13 cellular contexts compared by ENCODE assay signal in the genomic region with DNA sequence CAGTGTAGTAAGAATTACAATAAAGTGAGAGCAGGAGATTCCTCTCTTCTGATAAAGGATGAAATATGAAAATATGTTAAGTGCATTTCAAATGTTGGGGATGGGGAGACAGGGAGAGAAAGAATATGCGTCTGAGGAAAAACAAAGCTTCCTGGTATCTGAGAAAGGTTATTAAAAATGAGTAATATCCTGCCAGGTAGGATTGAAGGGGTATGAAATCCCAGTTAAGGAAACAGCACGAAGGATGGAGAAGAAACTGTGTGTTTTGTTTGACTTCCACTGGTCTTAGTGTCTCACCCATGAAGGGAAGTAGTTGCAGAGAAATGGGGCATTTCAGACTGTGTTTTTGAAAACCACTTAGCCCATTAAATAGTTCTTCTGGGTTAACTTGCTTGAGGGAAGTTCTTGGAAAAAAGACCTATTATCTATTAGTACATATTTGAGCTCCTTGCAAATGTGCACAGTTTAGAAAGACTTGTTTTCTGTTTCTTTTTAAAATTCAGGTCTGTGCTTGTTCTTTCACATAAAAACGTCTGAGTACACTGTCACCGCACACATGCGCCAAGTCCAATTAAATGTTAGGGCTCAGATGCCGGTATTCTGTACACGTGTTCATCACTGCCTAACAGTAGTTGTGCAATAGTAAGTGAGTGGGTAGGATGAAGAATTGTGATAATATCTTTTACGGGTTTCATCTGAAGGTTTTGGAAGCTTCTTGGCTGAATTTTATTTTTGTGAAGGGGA.
A peak's percentile ranks its signal among the peaks of the same experiment; 100 is the strongest.
DNase-seq lines count a peak whose midpoint lies in the region; ATAC-seq, FAIRE-seq and TF ChIP-seq lines count a peak whose summit lies in the region.
"Had no signal": no experiment of that assay in that cellular context is flagged by ENCODE, and none has a peak within 500 bp of the region (broad histone marks: within the 10 kb centered on the region; RNA-seq: fewer than 3 reads in every experiment).

No MANE protein-coding gene starts in this region.

- FAIRE-seq in HepG2 (lab: Jason Lieb, UNC) = no peak

- ATAC-seq in HepG2 = no peak
- ATAC-seq: WTC11 had no signal

- no peak overlapping the region for H3K9ac ChIP-seq in HepG2 (ENCODE audit: insufficient read depth, low read depth, low read length)
- H3K9ac ChIP-seq in endodermal cell (ENCODE audit: extremely low read depth, low read length, poor library complexity, severe bottlenecking) = no peak overlapping the region
- no peak overlapping the region for H3K9ac ChIP-seq in mesendoderm (ENCODE audit: low read length)

- in situ Hi-C loops in HepG2 (cut with HindIII; ENCODE audit: extremely low pct_ligation_motif_present, low pct_unique_long_range_greater_than_20kb) = no loop called here

- no peak overlapping the region for H2BK15ac ChIP-seq in mesendoderm (replicated peaks; ENCODE audit: low read depth)

- no peak for TF ChIP-seq RAD21 in HepG2 (CRISPR knock-in tag; IDR thresholded peaks at IDR 0.05)

- H3K18ac ChIP-seq in mesendoderm (ENCODE audit: low read length) = no peak overlapping the region

- DNase-seq in RWPE1 (ENCODE audit: low spot score) (peak; percentile 46), epithelial cell of prostate (ENCODE audit: low read depth, low spot score) (peak; percentile 78), HepG2 (ENCODE audit: low spot score) (no peak), type B pancreatic cell (ENCODE audit: extremely low spot score, unreplicated experiment) (no peak), endodermal cell (no peak), epidermal melanocyte (ENCODE audit: insufficient read length, low spot score) (no peak), mesendoderm (no peak)
- DNase-seq: colonic mucosa; NCI-H2081 treated with DMSO at 0.1 percent for 48 hours; Peyer's patch; stimulated activated CD4-positive, alpha-beta T cell treated with anti-CD3 and anti-CD28 coated beads, Interleukin-4, amount 100 ng/mL, for 4 hours had no signal

- H3K27me3 Mint-ChIP-seq in type B pancreatic cell (no peaks in the 10 kb centered on the region), endodermal cell (ENCODE audit: insufficient read depth) (no peaks in the 10 kb centered on the region)

- H3K36me3 ChIP-seq in HepG2 (replicated peaks in 1 of 2; ENCODE audit: control insufficient read depth in 1 of 2, insufficient read depth in 2 of 2, low read length in 2 of 2) (no peaks in the 10 kb centered on the region), endodermal cell (ENCODE audit: control insufficient read depth, insufficient read depth, low read length) (no peaks in the 10 kb centered on the region), mesendoderm (ENCODE audit: control insufficient read depth, insufficient read depth, low read length) (no peaks in the 10 kb centered on the region)
- H3K36me3 ChIP-seq: colonic mucosa, Peyer's patch had no signal

- H3K9me3 ChIP-seq in HepG2 (ENCODE audit: low read length) (no peaks in the 10 kb centered on the region), endodermal cell (ENCODE audit: control insufficient read depth, low read length) (no peaks in the 10 kb centered on the region)
- H3K9me3 ChIP-seq: colonic mucosa, Peyer's patch had no signal

- TF ChIP-seq CTCF in RWPE1 (conservative IDR thresholded peaks at IDR 0.05; ENCODE audit: low read depth) (no peak), HepG2 (CRISPR knock-in tag; IDR thresholded peaks at IDR 0.05) (no peak), type B pancreatic cell (conservative IDR thresholded peaks at IDR 0.05) (no peak), endodermal cell (conservative IDR thresholded peaks at IDR 0.05) (no peak)

- no TSS peak for BruUV-seq in HepG2 (replicated peaks; lab: Mats Ljungman, UMichigan)

- H3K4me1 Mint-ChIP-seq in type B pancreatic cell (ENCODE audit: unreplicated experiment) (peaks cover 9% of the 10 kb centered on the region), endodermal cell (no peaks in the 10 kb centered on the region)
- H3K4me1 Mint-ChIP-seq: nephron had no signal

- H2AFZ ChIP-seq in HepG2 (ENCODE audit: low read length) = no peak overlapping the region

- H3K23ac ChIP-seq in mesendoderm (ENCODE audit: low read length) = no peak overlapping the region

- H3K79me1 ChIP-seq in mesendoderm (ENCODE audit: low read length) = no peaks in the 10 kb centered on the region

- H4K20me1 ChIP-seq in HepG2 (ENCODE audit: insufficient read depth, low read length) = no peaks in the 10 kb centered on the region

- TF ChIP-seq POLR2A in HepG2 (IDR thresholded peaks at IDR 0.05; ENCODE audit: insufficient read depth in 1 of 2, low read depth in 2 of 2, low read length in 2 of 2) = no peak

- H4K5ac ChIP-seq in mesendoderm (ENCODE audit: low read length) = no peak overlapping the region

- POLR2A ChIA-PET in RWPE1 (lab: Yijun Ruan, JAX; ENCODE audit: low non-redundant PET) = no interaction called here
- POLR2A ChIA-PET in HepG2 (lab: Yijun Ruan, JAX) = no interaction called here

- no peaks in the 10 kb centered on the region for H3K36me3 Mint-ChIP-seq in type B pancreatic cell
- H3K36me3 Mint-ChIP-seq in endodermal cell (ENCODE audit: low read depth) = no peaks in the 10 kb centered on the region

- H3K27me3 ChIP-seq in HepG2 (ENCODE audit: control insufficient read depth in 1 of 2, insufficient read depth in 2 of 2, low read length in 2 of 2) (no peaks in the 10 kb centered on the region), endodermal cell (ENCODE audit: control insufficient read depth, insufficient read depth, low read length, poor library complexity, severe bottlenecking) (no peaks in the 10 kb centered on the region), mesendoderm (ENCODE audit: insufficient read depth, low read length, poor library complexity) (no peaks in the 10 kb centered on the region)
- H3K27me3 ChIP-seq: colonic mucosa, Peyer's patch had no signal

- H4K8ac ChIP-seq in mesendoderm (ENCODE audit: low read depth, low read length) = no peak overlapping the region

- no peak overlapping the region for H3K56ac ChIP-seq in mesendoderm (ENCODE audit: low read length)

- H3K27ac ChIP-seq in RWPE1 (no peak overlapping the region), epithelial cell of prostate (peak overlapping the region; percentile 66), HepG2 (ENCODE audit: extremely low read length, insufficient read depth, low read length) (no peak overlapping the region), endodermal cell (ENCODE audit: low read depth, low read length) (no peak overlapping the region), mesendoderm (ENCODE audit: low read depth, low read length) (no peak overlapping the region)
- H3K27ac ChIP-seq: colonic mucosa, Peyer's patch had no signal

- H3K9me3 Mint-ChIP-seq in type B pancreatic cell (no peaks in the 10 kb centered on the region), endodermal cell (peaks cover 4% of the 10 kb centered on the region)

- TF ChIP-seq EP300 in HepG2 (IDR thresholded peaks at IDR 0.05; ENCODE audit: low read depth in 2 of 2, low read length in 2 of 2) (no peak), HepG2 (CRISPR knock-in tag; IDR thresholded peaks at IDR 0.05; ENCODE audit: borderline replicate concordance) (no peak)

- no peak overlapping the region for H3K4me3 ChIP-seq in HepG2 (replicated peaks in 1 of 3; ENCODE audit: insufficient read depth in 1 of 3, low read depth in 2 of 3, low read length in 3 of 3)
- H3K4me3 ChIP-seq in endodermal cell (ENCODE audit: low read length) = no peak overlapping the region
- H3K4me3 ChIP-seq in mesendoderm (ENCODE audit: low read length) = no peak overlapping the region
- H3K4me3 ChIP-seq: colonic mucosa, Peyer's patch had no signal

- no peak overlapping the region for H3K4me2 ChIP-seq in HepG2 (ENCODE audit: low read depth, low read length)
- H3K4me2 ChIP-seq in mesendoderm (ENCODE audit: low read length) = no peak overlapping the region

- H3K79me2 ChIP-seq in HepG2 (ENCODE audit: insufficient read depth, low read length) = no peaks in the 10 kb centered on the region
- H3K79me2 ChIP-seq in mesendoderm (ENCODE audit: control insufficient read depth, insufficient read depth, low read length) = no peaks in the 10 kb centered on the region

- CTCF ChIA-PET in RWPE1 (lab: Yijun Ruan, JAX) = no interaction called here
- CTCF ChIA-PET in HepG2 (lab: Yijun Ruan, JAX; ENCODE audit: low intra/inter-chr PET ratio, low total read pairs) = no interaction called here

- no peak overlapping the region for H2BK5ac ChIP-seq in mesendoderm (ENCODE audit: low read length)

- H3K4me3 Mint-ChIP-seq in type B pancreatic cell (peak overlapping the region; percentile 10), endodermal cell (no peak overlapping the region)
- H3K4me3 Mint-ChIP-seq: nephron, WTC11 had no signal

- H3K4me1 ChIP-seq in HepG2 (ENCODE audit: insufficient read depth, low read length) (no peaks in the 10 kb centered on the region), endodermal cell (ENCODE audit: control insufficient read depth, insufficient read depth, low read length) (no peaks in the 10 kb centered on the region), mesendoderm (ENCODE audit: control insufficient read depth, low read depth, low read length) (no peaks in the 10 kb centered on the region)
- H3K4me1 ChIP-seq: colonic mucosa had no signal

- no peak overlapping the region for H2AK5ac ChIP-seq in mesendoderm (ENCODE audit: low read length)

- H3K4ac ChIP-seq in mesendoderm (ENCODE audit: low read depth, low read length) = no peak overlapping the region

- WGBS in HepG2 (ENCODE audit: low lambda C conversion rate) = 1% methylated on average over 8 of the region's 8 CpGs
- WGBS in endodermal cell (ENCODE audit: insufficient coverage in 1 of 2, insufficient read length in 1 of 2), 2 experiments = 93 to 94% methylated on average over 8 of the region's 8 CpGs
- no CpG with 5 or more reads among the region's 8 CpGs for WGBS in mesendoderm (ENCODE audit: extremely low coverage, insufficient coverage, low lambda C conversion rate)

- intact Hi-C loops in HepG2 (cut with micrococcal nuclease; ENCODE audit: unreplicated experiment) = no loop called here

- peak overlapping the region; percentile 39 for H3K27ac Mint-ChIP-seq in type B pancreatic cell
- no peak overlapping the region for H3K27ac Mint-ChIP-seq in endodermal cell
- H3K27ac Mint-ChIP-seq: WTC11 had no signal

- H2BK120ac ChIP-seq in mesendoderm (ENCODE audit: low read depth, low read length) = no peak overlapping the region

TF ChIP-seq in HepG2, 621 proteins besides CTCF, POLR2A, EP300 and RAD21 (continues in another document):
- no peak for TF ChIP-seq KDM1A (CRISPR knock-in tag; IDR thresholded peaks at IDR 0.05)
- TF ChIP-seq, protein P1, sequence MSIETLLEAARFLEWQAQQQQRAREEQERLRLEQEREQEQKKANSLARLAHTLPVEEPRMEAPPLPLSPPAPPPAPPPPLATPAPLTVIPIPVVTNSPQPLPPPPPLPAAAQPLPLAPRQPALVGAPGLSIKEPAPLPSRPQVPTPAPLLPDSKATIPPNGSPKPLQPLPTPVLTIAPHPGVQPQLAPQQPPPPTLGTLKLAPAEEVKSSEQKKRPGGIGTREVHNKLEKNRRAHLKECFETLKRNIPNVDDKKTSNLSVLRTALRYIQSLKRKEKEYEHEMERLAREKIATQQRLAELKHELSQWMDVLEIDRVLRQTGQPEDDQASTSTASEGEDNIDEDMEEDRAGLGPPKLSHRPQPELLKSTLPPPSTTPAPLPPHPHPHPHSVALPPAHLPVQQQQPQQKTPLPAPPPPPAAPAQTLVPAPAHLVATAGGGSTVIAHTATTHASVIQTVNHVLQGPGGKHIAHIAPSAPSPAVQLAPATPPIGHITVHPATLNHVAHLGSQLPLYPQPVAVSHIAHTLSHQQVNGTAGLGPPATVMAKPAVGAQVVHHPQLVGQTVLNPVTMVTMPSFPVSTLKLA (IDR thresholded peaks at IDR 0.05) = 0 out of 2 replicates have a peak, but pooled peaks have one; percentile 32

Comparison
In these comparisons a context has a peak if more than half of its experiments do, and no peak if none do; other contexts are left out.
1. DNase-seq: peak in RWPE1 (single experiment) and epithelial cell of prostate (single experiment); none in HepG2 (single experiment), type B pancreatic cell (single experiment), endodermal cell (single experiment), epidermal melanocyte (single experiment) and mesendoderm (single experiment).